ENCODE assay signal across 10 cellular contexts in genomic region chr15:77036537-77037474, GRCh38. TPM values are rescaled to one million over a fixed set of nuclear protein-coding genes. Genes with fewer than 3 reads are reported as not detected.
DNase-seq lines count a peak whose midpoint lies in the region; ATAC-seq lines count a peak whose summit lies in the region.
"Had no signal": no experiment of that assay in that cellular context is flagged by ENCODE, and none has a peak within 500 bp of the region (broad histone marks: within the 10 kb centered on the region; RNA-seq: fewer than 3 reads in every experiment).

No MANE protein-coding gene starts in this region.

- H3K9me3 ChIP-seq in T-helper 17 cell (ENCODE audit: control insufficient read depth, low read length, poor library complexity, severe bottlenecking): no peaks in the 10 kb centered on the region
- H3K9me3 ChIP-seq in right cardiac atrium (ENCODE audit: control insufficient read depth, low read length): no peaks in the 10 kb centered on the region
- no peaks in the 10 kb centered on the region for H3K9me3 ChIP-seq in skeletal muscle tissue (ENCODE audit: control insufficient read depth in 3 of 3, low read length in 3 of 3)

- peaks cover 3% of the 10 kb centered on the region for H3K9me3 Mint-ChIP-seq in activated CD4-positive, alpha-beta T cell treated with anti-CD3 and anti-CD28 coated beads, Interleukin-2, amount 10 ng/mL, durations not matched to agents 24 days and 14 days

- no peak for ATAC-seq in T-helper 17 cell
- ATAC-seq in right cardiac atrium: peak in 1 of 2 donors; percentile 7
- no peak for ATAC-seq in GM18520 (IDR thresholded peaks at IDR 0.05; ENCODE audit: unreplicated experiment)
- ATAC-seq in HG03520 (IDR thresholded peaks at IDR 0.05; ENCODE audit: unreplicated experiment): no peak
- ATAC-seq in left lobe of liver: no peak

- no peaks in the 10 kb centered on the region for H3K4me1 ChIP-seq in right cardiac atrium (ENCODE audit: control insufficient read depth, insufficient read depth, low read length)
- H3K4me1 ChIP-seq in skeletal muscle tissue (ENCODE audit: control insufficient read depth in 3 of 3, insufficient read depth in 3 of 3, low read length in 3 of 3): peaks cover 3 to 46% (median 29%) of the 10 kb centered on the region in 3 donors

- peaks cover 6 to 12% (median 8%) of the 10 kb centered on the region in 3 donors for H3K36me3 ChIP-seq in skeletal muscle tissue (ENCODE audit: control insufficient read depth in 3 of 3, insufficient read depth in 3 of 3, low read length in 3 of 3)

- H3K27me3 Mint-ChIP-seq in activated CD4-positive, alpha-beta T cell treated with anti-CD3 and anti-CD28 coated beads, Interleukin-2, amount 10 ng/mL, durations not matched to agents 24 days and 14 days: no peaks in the 10 kb centered on the region
- H3K27me3 Mint-ChIP-seq in T-helper 17 cell: no peaks in the 10 kb centered on the region

- H3K4me3 ChIP-seq in right cardiac atrium (ENCODE audit: low read length): no peak overlapping the region
- no peak overlapping the region for H3K4me3 ChIP-seq in skeletal muscle tissue (ENCODE audit: low read length in 3 of 3)

- 84% methylated on average over 23 of the region's 23 CpGs for WGBS in right cardiac atrium

- H3K27ac Mint-ChIP-seq in activated CD4-positive, alpha-beta T cell treated with anti-CD3 and anti-CD28 coated beads, Interleukin-2, amount 10 ng/mL, durations not matched to agents 24 days and 14 days: peak overlapping the region; percentile 85
- H3K27ac Mint-ChIP-seq in T-helper 17 cell: peak overlapping the region; percentile 69

- H3K4me1 Mint-ChIP-seq in activated CD4-positive, alpha-beta T cell treated with anti-CD3 and anti-CD28 coated beads, Interleukin-2, amount 10 ng/mL, durations not matched to agents 24 days and 14 days: peaks cover 8% of the 10 kb centered on the region
- H3K4me1 Mint-ChIP-seq in T-helper 17 cell: peaks cover 17% of the 10 kb centered on the region

- H3K27me3 ChIP-seq in right cardiac atrium (ENCODE audit: control insufficient read depth, insufficient read depth) (no peaks in the 10 kb centered on the region), skeletal muscle tissue (ENCODE audit: control insufficient read depth in 3 of 3, insufficient read depth in 3 of 3, low read length in 3 of 3) (no peaks in the 10 kb centered on the region)

- no peak for DNase-seq in activated CD4-positive, alpha-beta T cell treated with anti-CD3 and anti-CD28 coated beads, Interleukin-2, amount 10 ng/mL, durations not matched to agents 24 days and 14 days
- DNase-seq in activated CD4-positive, alpha-beta T cell treated with anti-CD3 and anti-CD28 coated beads, Interleukin-2, amount 50 U/mL, for 4 hours: no peak
- peak in 1 of 3 donors; percentile 3 for DNase-seq in T-helper 17 cell
- peak in 2 of 3 donors; percentile 50 to 56 for DNase-seq in right cardiac atrium
- DNase-seq in left lobe of liver (ENCODE audit: low spot score): no peak
- DNase-seq: cortex of kidney, NCI-H2029 treated with DMSO at 0.1 percent for 48 hours had no signal

- H3K36me3 Mint-ChIP-seq in activated CD4-positive, alpha-beta T cell treated with anti-CD3 and anti-CD28 coated beads, Interleukin-2, amount 10 ng/mL, durations not matched to agents 24 days and 14 days (ENCODE audit: low read depth): peaks cover 70% of the 10 kb centered on the region
- H3K36me3 Mint-ChIP-seq in T-helper 17 cell (ENCODE audit: low read depth): peaks cover 12% of the 10 kb centered on the region

- intact Hi-C loops in activated CD4-positive, alpha-beta T cell treated with anti-CD3 and anti-CD28 coated beads, Interleukin-2, amount 10 ng/mL, durations not matched to agents 24 days and 14 days (cut with micrococcal nuclease): no loop called here
- intact Hi-C loops in right cardiac atrium (cut with DNase I): no loop called here

- no peak overlapping the region for H3K4me3 Mint-ChIP-seq in activated CD4-positive, alpha-beta T cell treated with anti-CD3 and anti-CD28 coated beads, Interleukin-2, amount 10 ng/mL, durations not matched to agents 24 days and 14 days
- peak overlapping the region; percentile 60 for H3K4me3 Mint-ChIP-seq in T-helper 17 cell

- no peak overlapping the region for H3K9ac ChIP-seq in skeletal muscle tissue (ENCODE audit: low read depth in 1 of 3, low read length in 3 of 3)

- no peak overlapping the region for H3K27ac ChIP-seq in right cardiac atrium (ENCODE audit: low read length)
- peak overlapping the region; percentile 25 for H3K27ac ChIP-seq in skeletal muscle tissue (ENCODE audit: low read depth, low read length)

RNA-seq across cellular contexts. Expression of gene TSPAN3, which starts 34.1 kb away (rescaled TPM):
- 41.4 and 43.0 TPM in 2 replicates for total RNA-seq in activated CD4-positive, alpha-beta T cell treated with anti-CD3 and anti-CD28 coated beads, Interleukin-2, amount 10 ng/mL, durations not matched to agents 24 days and 14 days
- total RNA-seq in T-helper 17 cell: 10 to 100 TPM; 10.6 to 11.0 TPM
- 100 to 1,000 TPM; 124 to 135 (median 127) TPM for total RNA-seq in right cardiac atrium
- polyA plus RNA-seq in right cardiac atrium: 129 TPM
- 236 TPM for total RNA-seq in skeletal muscle tissue
- total RNA-seq in left lobe of liver: 75.2 TPM

RNA-seq across cellular contexts. Expression of gene PSTPIP1, which starts 41.9 kb away (rescaled TPM):
- 182 and 186 TPM in 2 replicates for total RNA-seq in activated CD4-positive, alpha-beta T cell treated with anti-CD3 and anti-CD28 coated beads, Interleukin-2, amount 10 ng/mL, durations not matched to agents 24 days and 14 days
- 100 to 1,000 TPM; 115 to 129 TPM for total RNA-seq in T-helper 17 cell
- total RNA-seq in right cardiac atrium: 1 to 10 TPM; 2.9 to 6.0 (median 5.5) TPM
- 1.9 TPM for polyA plus RNA-seq in right cardiac atrium
- 2.1 TPM for total RNA-seq in skeletal muscle tissue
- 1.5 TPM for total RNA-seq in left lobe of liver

Comparison
In these comparisons a context has a peak if more than half of its experiments do, and no peak if none do; other contexts are left out.
1. DNase-seq: peak in right cardiac atrium (2 of 3); none in activated CD4-positive, alpha-beta T cell treated with anti-CD3 and anti-CD28 coated beads, Interleukin-2, amount 10 ng/mL, durations not matched to agents 24 days and 14 days (single experiment), activated CD4-positive, alpha-beta T cell treated with anti-CD3 and anti-CD28 coated beads, Interleukin-2, amount 50 U/mL, for 4 hours (0 of 2) and left lobe of liver (single experiment).
2. RNA of gene PSTPIP1, which starts 41.9 kb away (total RNA-seq): 182 to 186 TPM in activated CD4-positive, alpha-beta T cell treated with anti-CD3 and anti-CD28 coated beads, Interleukin-2, amount 10 ng/mL, durations not matched to agents 24 days and 14 days and 115 to 129 TPM in T-helper 17 cell; 2.9 to 6.0 TPM in right cardiac atrium, 2.1 TPM in skeletal muscle tissue (single experiment) and 1.5 TPM in left lobe of liver (single experiment); every median in the first group is over 10 times any median in the second.